ENCODE assay signal across 1 cellular context in the genomic region with DNA sequence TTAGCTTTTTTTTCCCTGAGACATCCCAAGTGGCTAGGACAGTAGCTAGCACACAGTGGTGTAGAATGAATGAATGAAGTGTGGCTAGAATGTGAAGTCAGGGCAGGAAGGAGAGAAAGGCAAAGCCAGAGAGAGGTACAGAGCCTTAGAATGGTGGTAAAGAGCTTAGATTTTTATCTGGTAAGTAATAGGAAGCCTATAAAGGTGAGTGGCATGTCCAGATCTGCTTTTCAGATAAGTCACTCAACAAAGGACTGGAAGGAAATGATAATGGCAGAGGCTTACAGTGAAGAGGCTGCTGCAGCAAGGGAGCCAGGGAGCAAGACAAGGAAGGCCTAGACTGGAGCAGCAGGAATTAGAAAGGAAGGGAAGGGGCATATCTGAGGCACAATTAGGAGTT.
TF ChIP-seq lines count a peak whose summit lies in the region.

No MANE protein-coding gene starts in this region.

TF ChIP-seq in IMR-90, 13 proteins besides CTCF, POLR2A, EP300 and RAD21:
- no peak for TF ChIP-seq CHD1 (IDR thresholded peaks at IDR 0.05; ENCODE audit: low read depth, low read length)
- TF ChIP-seq NFE2L2 (IDR thresholded peaks at IDR 0.05; ENCODE audit: low read depth, low read length), result no peak
- no peak for TF ChIP-seq CEBPB (IDR thresholded peaks at IDR 0.05; ENCODE audit: low read depth, low read length)
- no peak for TF ChIP-seq BHLHE40 (IDR thresholded peaks at IDR 0.05; ENCODE audit: low read depth, low read length)
- TF ChIP-seq, protein P1, sequence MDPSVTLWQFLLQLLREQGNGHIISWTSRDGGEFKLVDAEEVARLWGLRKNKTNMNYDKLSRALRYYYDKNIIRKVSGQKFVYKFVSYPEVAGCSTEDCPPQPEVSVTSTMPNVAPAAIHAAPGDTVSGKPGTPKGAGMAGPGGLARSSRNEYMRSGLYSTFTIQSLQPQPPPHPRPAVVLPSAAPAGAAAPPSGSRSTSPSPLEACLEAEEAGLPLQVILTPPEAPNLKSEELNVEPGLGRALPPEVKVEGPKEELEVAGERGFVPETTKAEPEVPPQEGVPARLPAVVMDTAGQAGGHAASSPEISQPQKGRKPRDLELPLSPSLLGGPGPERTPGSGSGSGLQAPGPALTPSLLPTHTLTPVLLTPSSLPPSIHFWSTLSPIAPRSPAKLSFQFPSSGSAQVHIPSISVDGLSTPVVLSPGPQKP (IDR thresholded peaks at IDR 0.05; ENCODE audit: borderline replicate concordance, low read depth, low read length), result no peak
- TF ChIP-seq, protein P2, sequence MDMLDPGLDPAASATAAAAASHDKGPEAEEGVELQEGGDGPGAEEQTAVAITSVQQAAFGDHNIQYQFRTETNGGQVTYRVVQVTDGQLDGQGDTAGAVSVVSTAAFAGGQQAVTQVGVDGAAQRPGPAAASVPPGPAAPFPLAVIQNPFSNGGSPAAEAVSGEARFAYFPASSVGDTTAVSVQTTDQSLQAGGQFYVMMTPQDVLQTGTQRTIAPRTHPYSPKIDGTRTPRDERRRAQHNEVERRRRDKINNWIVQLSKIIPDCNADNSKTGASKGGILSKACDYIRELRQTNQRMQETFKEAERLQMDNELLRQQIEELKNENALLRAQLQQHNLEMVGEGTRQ (IDR thresholded peaks at IDR 0.05; ENCODE audit: low read depth, low read length), result no peak
- no peak for TF ChIP-seq MAFK (IDR thresholded peaks at IDR 0.05; ENCODE audit: low read depth, low read length)
- TF ChIP-seq MAZ (IDR thresholded peaks at IDR 0.05; ENCODE audit: borderline replicate concordance, low read depth, low read length), result no peak
- TF ChIP-seq RCOR1 (IDR thresholded peaks at IDR 0.05; ENCODE audit: insufficient replicate concordance, low read length), result no peak
- TF ChIP-seq RFX5 (IDR thresholded peaks at IDR 0.05; ENCODE audit: low read depth, low read length), result no peak
- no peak for TF ChIP-seq FOS (IDR thresholded peaks at IDR 0.05; ENCODE audit: low read depth, low read length)
- TF ChIP-seq SMC3 (IDR thresholded peaks at IDR 0.05; ENCODE audit: low read depth, low read length), result no peak
- TF ChIP-seq MXI1 (IDR thresholded peaks at IDR 0.05; ENCODE audit: borderline replicate concordance, low read depth, low read length), result no peak
